In genomic region chr3:14203521-14204079, GRCh38 we compare ENCODE assay signal across 8 cellular contexts. TPM values are rescaled to one million over a fixed set of nuclear protein-coding genes. Genes with fewer than 3 reads are reported as not detected.
DNase-seq lines count a peak whose midpoint lies in the region; ATAC-seq, FAIRE-seq and TF ChIP-seq lines count a peak whose summit lies in the region.

No MANE protein-coding gene starts in this region.

- no peak overlapping the region for H2AFZ ChIP-seq in endothelial cell of umbilical vein (ENCODE audit: low read depth, low read length)

- no peaks in the 10 kb centered on the region for H3K27me3 Mint-ChIP-seq in activated CD4-positive, alpha-beta T cell treated with anti-CD3 and anti-CD28 coated beads, Interleukin-2, amount 10 ng/mL, durations not matched to agents 7 days and 5 days

- FAIRE-seq in endothelial cell of umbilical vein (lab: Jason Lieb, UNC), result peak; percentile 87

- H3K79me2 ChIP-seq in endothelial cell of umbilical vein (ENCODE audit: control insufficient read depth, insufficient read depth, low read length), result no peaks in the 10 kb centered on the region

- CTCF ChIA-PET in HEK293T (lab: Yijun Ruan, JAX) (interaction anchor here (0.6 to 1.6 kb wide), 30 partner anchors 9 to 1217 kb away, joined by 3 to 12 read pairs (median 3); partner anchors contain the start of genes LSM3 and XPC), endothelial cell of umbilical vein (lab: Charles Lee) (interaction anchor here (0.6 to 5.1 kb wide), 101 partner anchors 8 to 619 kb away, joined by 3 to 168 read pairs (median 5); partner anchors contain the start of genes CCDC174, CHCHD4, GRIP2 and LSM3)
- CTCF ChIA-PET in activated CD4-positive, alpha-beta T cell treated with anti-CD3 and anti-CD28 coated beads, Interleukin-2, amount 10 ng/mL, durations not matched to agents 7 days and 5 days (lab: Charles Lee), result interaction anchor here (0.6 to 2.3 kb wide), 16 partner anchors 8 to 718 kb away, joined by 3 to 17 read pairs (median 4); partner anchors contain the start of genes LSM3 and XPC

- H3K9me3 ChIP-seq in endothelial cell of umbilical vein (replicated peaks; ENCODE audit: control insufficient read depth, insufficient read depth, low read length), result no peaks in the 10 kb centered on the region

- peaks cover 2% of the 10 kb centered on the region for H3K4me1 ChIP-seq in endothelial cell of umbilical vein (ENCODE audit: control insufficient read depth, extremely low read depth, insufficient read depth, low read length)

- ATAC-seq in HG02870 (IDR thresholded peaks at IDR 0.05; ENCODE audit: unreplicated experiment), result no peak

- no peak overlapping the region for H3K4me3 ChIP-seq in endothelial cell of umbilical vein (replicated peaks in 1 of 3; ENCODE audit: insufficient read depth in 1 of 3, low read depth in 1 of 3, low read length in 3 of 3)

- intact Hi-C loops in endothelial cell of umbilical vein (cut with micrococcal nuclease), result loop anchor here (1.0 to 5.0 kb wide), 5 partner anchors 58 to 345 kb away; partner anchors contain the start of gene SLC6A6

- POLR2A ChIA-PET in HEK293T (lab: Yijun Ruan, JAX) (interaction anchor here (1.8 kb wide), 1 partner anchor 25 kb away, joined by 4 read pairs; the partner anchor contains the start of genes LSM3 and XPC), endothelial cell of umbilical vein (lab: Charles Lee) (interaction anchor here (1.2 kb wide), 1 partner anchor 25 kb away, joined by 9 read pairs; the partner anchor contains the start of genes LSM3 and XPC)
- POLR2A ChIA-PET in activated CD4-positive, alpha-beta T cell treated with anti-CD3 and anti-CD28 coated beads, Interleukin-2, amount 10 ng/mL, durations not matched to agents 7 days and 5 days (lab: Charles Lee), result no interaction called here

- H3K27ac Mint-ChIP-seq in activated CD4-positive, alpha-beta T cell treated with anti-CD3 and anti-CD28 coated beads, Interleukin-2, amount 10 ng/mL, durations not matched to agents 7 days and 5 days, result no peak overlapping the region

- H3K9me3 Mint-ChIP-seq in activated CD4-positive, alpha-beta T cell treated with anti-CD3 and anti-CD28 coated beads, Interleukin-2, amount 10 ng/mL, durations not matched to agents 7 days and 5 days, result no peaks in the 10 kb centered on the region

- TF ChIP-seq CTCF in endothelial cell of umbilical vein (IDR thresholded peaks at IDR 0.05; ENCODE audit: extremely low read depth in 1 of 2, insufficient read depth in 1 of 2, low read depth in 1 of 2, low read length in 2 of 2), result peak; percentile 80 to 81

- H3K4me3 Mint-ChIP-seq in activated CD4-positive, alpha-beta T cell treated with anti-CD3 and anti-CD28 coated beads, Interleukin-2, amount 10 ng/mL, durations not matched to agents 7 days and 5 days, result no peak overlapping the region

- BruUV-seq in endothelial cell of umbilical vein (replicated peaks; lab: Mats Ljungman, UMichigan), result no TSS peak

- H3K36me3 ChIP-seq in endothelial cell of umbilical vein (ENCODE audit: control insufficient read depth in 2 of 2, extremely low read depth in 1 of 2, insufficient read depth in 2 of 2, low read length in 2 of 2), result no peaks in the 10 kb centered on the region

- H4K20me1 ChIP-seq in endothelial cell of umbilical vein (replicated peaks; ENCODE audit: control insufficient read depth, extremely low read depth, insufficient read depth, low read length), result no peaks in the 10 kb centered on the region

- no peaks in the 10 kb centered on the region for H3K27me3 ChIP-seq in endothelial cell of umbilical vein (ENCODE audit: control insufficient read depth in 2 of 2, insufficient read depth in 2 of 2, low read length in 2 of 2)

- H3K4me1 Mint-ChIP-seq in activated CD4-positive, alpha-beta T cell treated with anti-CD3 and anti-CD28 coated beads, Interleukin-2, amount 10 ng/mL, durations not matched to agents 7 days and 5 days, result no peaks in the 10 kb centered on the region

- no peak for TF ChIP-seq POLR2A in endothelial cell of umbilical vein (IDR thresholded peaks at IDR 0.05; ENCODE audit: low read depth, low read length)

- no peak overlapping the region for H3K4me2 ChIP-seq in endothelial cell of umbilical vein (ENCODE audit: insufficient read depth, low read length)

- peaks cover 3% of the 10 kb centered on the region for H3K36me3 Mint-ChIP-seq in activated CD4-positive, alpha-beta T cell treated with anti-CD3 and anti-CD28 coated beads, Interleukin-2, amount 10 ng/mL, durations not matched to agents 7 days and 5 days (ENCODE audit: low read depth)

- H3K27ac ChIP-seq in endothelial cell of umbilical vein (ENCODE audit: insufficient read depth, low read depth, low read length), result no peak overlapping the region

- dilution Hi-C loops in endothelial cell of umbilical vein (cut with MboI; ENCODE audit: extremely low pct_ligation_motif_present, low sequenced_read_pairs), result no loop called here

- no peaks in the 10 kb centered on the region for H3K9me1 ChIP-seq in endothelial cell of umbilical vein (replicated peaks; ENCODE audit: control insufficient read depth, extremely low read depth, insufficient read depth, low read length)

- peak; percentile 46 for DNase-seq in DMS114 treated with DMSO at 0.1 percent for 48 hours (lab: John Stamatoyannopoulos, UW; ENCODE audit: unreplicated experiment)
- DNase-seq in HEK293T (ENCODE audit: extremely low spot score), result peak; percentile 81
- DNase-seq in NCI-H526 (lab: John Stamatoyannopoulos, UW), result peak; percentile 39 to 62
- peak; percentile 47 for DNase-seq in activated CD4-positive, alpha-beta T cell treated with anti-CD3 and anti-CD28 coated beads, Interleukin-2, amount 10 ng/mL, durations not matched to agents 7 days and 5 days
- DNase-seq in endothelial cell of umbilical vein (ENCODE audit: low read depth, low spot score), result peak; percentile 72
- DNase-seq in midbrain (lab: John Stamatoyannopoulos, UW), result peak; percentile 85
- peak; percentile 93 for DNase-seq in superior temporal gyrus (ENCODE audit: extremely low spot score)

- H3K9ac ChIP-seq in endothelial cell of umbilical vein (replicated peaks; ENCODE audit: extremely low read depth, insufficient read depth, low read length), result no peak overlapping the region

TF ChIP-seq in HEK293T, 16 proteins besides CTCF, POLR2A, EP300 and RAD21:
- no peak for TF ChIP-seq SUZ12 (IDR thresholded peaks at IDR 0.05)
- TF ChIP-seq FOXK2 (IDR thresholded peaks at IDR 0.05), result no peak
- no peak for TF ChIP-seq L3MBTL2 (conservative IDR thresholded peaks at IDR 0.05)
- no peak for TF ChIP-seq SP1 (IDR thresholded peaks at IDR 0.05)

TF ChIP-seq in endothelial cell of umbilical vein, 7 proteins besides CTCF, POLR2A, EP300 and RAD21:
- no peak for TF ChIP-seq MYC (IDR thresholded peaks at IDR 0.05; ENCODE audit: low read depth, low read length)
- TF ChIP-seq JUN (IDR thresholded peaks at IDR 0.05; ENCODE audit: borderline replicate concordance, insufficient read depth, insufficient read length, low read depth), result no peak
- TF ChIP-seq GATA2 (IDR thresholded peaks at IDR 0.05; ENCODE audit: insufficient read depth, insufficient read length, low read depth, low read length), result no peak
- no peak for TF ChIP-seq POLR2AphosphoS5 (IDR thresholded peaks at IDR 0.05; ENCODE audit: insufficient read depth, low read depth, low read length)
- TF ChIP-seq EZH2 (IDR thresholded peaks at IDR 0.05; ENCODE audit: borderline replicate concordance, low read depth, low read length, severe bottlenecking), result no peak
- TF ChIP-seq MAX (IDR thresholded peaks at IDR 0.05; ENCODE audit: insufficient read depth, insufficient read length), result no peak
- TF ChIP-seq FOS (IDR thresholded peaks at IDR 0.05; ENCODE audit: borderline replicate concordance, insufficient read depth, low read length), result no peak

RNA-seq across cellular contexts. Expression of gene LSM3, which starts 25.0 kb away (rescaled TPM):
- total RNA-seq in activated CD4-positive, alpha-beta T cell treated with anti-CD3 and anti-CD28 coated beads, Interleukin-2, amount 10 ng/mL, durations not matched to agents 7 days and 5 days, result 10 to 100 TPM; 16.1 to 18.6 TPM
- 13.0 and 13.6 TPM in 2 replicates for total RNA-seq in endothelial cell of umbilical vein
- polyA plus RNA-seq in endothelial cell of umbilical vein, result 2.5 and 4.4 TPM in 2 replicates
- 6.2 and 7.5 TPM in 2 replicates for polyA plus RNA-seq in endothelial cell of umbilical vein (2011; cell fraction: cytosol; rRNA removed)
- polyA plus RNA-seq in endothelial cell of umbilical vein (2011; cell fraction: nucleus; rRNA removed), result 2.2 and 3.8 TPM in 2 replicates
- 11.5 and 19.6 TPM in 2 replicates for polyA plus RNA-seq in endothelial cell of umbilical vein (2012)
- polyA minus RNA-seq in endothelial cell of umbilical vein, result 1.7 and 2.5 TPM in 2 replicates
- 4.0 TPM for polyA minus RNA-seq in endothelial cell of umbilical vein (2011; cell fraction: cytosol; rRNA and poly(A)+ RNA removed)
- 3.4 and 3.8 TPM in 2 replicates for polyA minus RNA-seq in endothelial cell of umbilical vein (2011; cell fraction: nucleus; rRNA and poly(A)+ RNA removed)

RNA-seq across cellular contexts. Expression of gene XPC, which starts 25.2 kb away (rescaled TPM):
- 10 to 100 TPM; 41.1 to 43.0 TPM for total RNA-seq in activated CD4-positive, alpha-beta T cell treated with anti-CD3 and anti-CD28 coated beads, Interleukin-2, amount 10 ng/mL, durations not matched to agents 7 days and 5 days
- 36.7 and 36.8 TPM in 2 replicates for total RNA-seq in endothelial cell of umbilical vein
- 9.0 and 11.9 TPM in 2 replicates for polyA plus RNA-seq in endothelial cell of umbilical vein
- 16.4 and 16.7 TPM in 2 replicates for polyA plus RNA-seq in endothelial cell of umbilical vein (2011; cell fraction: cytosol; rRNA removed)
- 59.4 and 61.4 TPM in 2 replicates for polyA plus RNA-seq in endothelial cell of umbilical vein (2011; cell fraction: nucleus; rRNA removed)
- polyA plus RNA-seq in endothelial cell of umbilical vein (2012), result 31.1 and 39.1 TPM in 2 replicates
- polyA minus RNA-seq in endothelial cell of umbilical vein, result 29.2 and 29.8 TPM in 2 replicates
- 15.4 TPM for polyA minus RNA-seq in endothelial cell of umbilical vein (2011; cell fraction: cytosol; rRNA and poly(A)+ RNA removed)
- 33.6 and 51.8 TPM in 2 replicates for polyA minus RNA-seq in endothelial cell of umbilical vein (2011; cell fraction: nucleus; rRNA and poly(A)+ RNA removed)
